7 cellular contexts compared by ENCODE assay signal in the genomic region with DNA sequence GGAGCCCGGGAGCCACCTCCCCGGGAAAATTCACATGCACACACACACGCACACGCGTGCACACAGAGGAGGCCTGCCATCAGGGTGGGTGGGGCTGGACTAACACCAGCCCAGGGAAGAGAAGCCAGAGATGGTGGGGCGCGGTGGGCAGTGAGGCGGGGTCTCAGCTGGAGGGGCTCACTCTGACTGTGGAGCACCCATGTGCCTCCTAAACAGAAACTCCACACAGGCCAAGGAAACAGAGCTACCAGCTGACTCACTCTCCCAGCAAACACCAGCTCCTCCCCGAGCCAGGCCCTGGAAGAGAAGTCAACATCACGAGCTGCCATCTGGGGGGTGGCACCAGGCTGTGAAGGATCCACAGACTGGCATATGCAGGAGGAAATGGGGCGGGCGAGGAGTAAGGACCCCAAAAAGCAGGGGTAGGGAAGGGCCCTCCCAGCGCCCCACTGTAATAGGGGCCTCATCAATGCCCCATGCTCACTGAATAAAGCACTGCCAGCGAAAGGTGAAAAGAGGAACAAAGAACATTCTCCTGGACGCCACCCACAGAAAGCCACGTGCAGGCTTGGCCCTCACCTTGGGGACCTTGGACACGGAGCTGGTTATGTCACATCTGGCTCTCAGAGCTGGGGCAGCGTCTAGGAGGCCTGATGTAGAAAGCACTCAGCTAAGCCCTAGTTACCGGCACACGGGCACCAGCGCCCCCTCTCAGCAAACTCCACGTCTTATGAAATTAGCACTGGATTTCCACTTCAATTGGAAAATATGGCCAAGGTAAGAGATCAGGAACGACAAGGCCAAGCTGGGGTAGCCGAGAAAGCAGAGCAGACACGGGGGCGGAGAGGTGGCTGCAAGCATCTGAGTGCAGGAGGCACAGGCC. TPM values are rescaled to one million over a fixed set of nuclear protein-coding genes. Genes with fewer than 3 reads are reported as not detected.
A peak's percentile ranks its signal among the peaks of the same experiment; 100 is the strongest.
DNase-seq lines count a peak whose midpoint lies in the region; ATAC-seq and TF ChIP-seq lines count a peak whose summit lies in the region.

No MANE protein-coding gene starts in this region.

- TF ChIP-seq CTCF in GM13977 (IDR thresholded peaks at IDR 0.05; ENCODE audit: extremely low read depth, insufficient read depth, missing control alignments) (peak; percentile 58), prostate gland (IDR thresholded peaks at IDR 0.05) (no peak)

- peak; percentile 10 for TF ChIP-seq POLR2A in prostate gland (IDR thresholded peaks at IDR 0.05)

- no peak for ATAC-seq in activated naive CD8-positive, alpha-beta T cell treated with anti-CD3 and anti-CD28 coated beads, Interleukin-2, amount 50 U/mL, for 24 hours
- ATAC-seq in left cardiac atrium (peak in 1 of 2 donors; percentile 55), HG02610 (IDR thresholded peaks at IDR 0.05; ENCODE audit: unreplicated experiment) (no peak)

- H3K9me3 ChIP-seq in prostate gland = no peaks in the 10 kb centered on the region

- no peaks in the 10 kb centered on the region for H3K36me3 ChIP-seq in prostate gland

- peak overlapping the region; percentile 49 to 77 for H3K27ac ChIP-seq in prostate gland

- H3K4me1 Mint-ChIP-seq in activated naive CD8-positive, alpha-beta T cell treated with anti-CD3 and anti-CD28 coated beads, Interleukin-2, amount 50 U/mL, for 24 hours = peaks cover 31% of the 10 kb centered on the region

- peaks cover 24% of the 10 kb centered on the region for H3K4me1 ChIP-seq in prostate gland (replicated peaks)

- H3K4me3 ChIP-seq in prostate gland = no peak overlapping the region

- WGBS in prostate gland = 56% methylated on average over 26 of the region's 26 CpGs

- H3K36me3 Mint-ChIP-seq in activated naive CD8-positive, alpha-beta T cell treated with anti-CD3 and anti-CD28 coated beads, Interleukin-2, amount 50 U/mL, for 24 hours (ENCODE audit: low read depth) = no peaks in the 10 kb centered on the region

- H3K9me3 Mint-ChIP-seq in activated naive CD8-positive, alpha-beta T cell treated with anti-CD3 and anti-CD28 coated beads, Interleukin-2, amount 50 U/mL, for 24 hours = no peaks in the 10 kb centered on the region

- intact Hi-C loops in left cardiac atrium (cut with DNase I) (no loop called here), prostate gland (cut with DNase I) (no loop called here)

- no peaks in the 10 kb centered on the region for H3K27me3 ChIP-seq in prostate gland (replicated peaks; ENCODE audit: insufficient read depth)

- in situ Hi-C loops in GM13977 (cut with MboI; ENCODE audit: low pct_unique_long_range_greater_than_20kb, low sequenced_read_pairs, unreplicated experiment) = no loop called here

- no peak overlapping the region for H3K4me3 Mint-ChIP-seq in activated naive CD8-positive, alpha-beta T cell treated with anti-CD3 and anti-CD28 coated beads, Interleukin-2, amount 50 U/mL, for 24 hours

- no peaks in the 10 kb centered on the region for H3K27me3 Mint-ChIP-seq in activated naive CD8-positive, alpha-beta T cell treated with anti-CD3 and anti-CD28 coated beads, Interleukin-2, amount 50 U/mL, for 24 hours

- peak; percentile 83 for DNase-seq in GM13977 (ENCODE audit: low spot score)
- peak; percentile 47 for DNase-seq in HS-27A (ENCODE audit: low read depth)
- DNase-seq in activated naive CD8-positive, alpha-beta T cell treated with anti-CD3 and anti-CD28 coated beads, Interleukin-2, amount 50 U/mL, for 24 hours = no peak
- peak; percentile 66 for DNase-seq in left cardiac atrium
- peak; percentile 70 for DNase-seq in prostate gland (ENCODE audit: low spot score)
- DNase-seq in stimulated activated CD4-positive, alpha-beta T cell treated with anti-CD3 and anti-CD28 coated beads, Interleukin-2, amount 100 ng/mL, for 48 hours = no peak

- peak overlapping the region; percentile 54 for H3K27ac Mint-ChIP-seq in activated naive CD8-positive, alpha-beta T cell treated with anti-CD3 and anti-CD28 coated beads, Interleukin-2, amount 50 U/mL, for 24 hours

RNA-seq across cellular contexts. Expression of gene INF2, which starts 8.4 kb away (rescaled TPM):
- 10 to 100 TPM; 44.4 to 44.7 TPM for total RNA-seq in left cardiac atrium
- 100 to 1,000 TPM in 1 of 2 donors, 10 to 100 TPM in 1; 50.1 to 210 TPM for total RNA-seq in prostate gland

RNA-seq across cellular contexts. Expression of gene ADSS1, which starts 43.0 kb away (rescaled TPM):
- total RNA-seq in left cardiac atrium (100 to 1,000 TPM in 1 of 2 donors, 10 to 100 TPM in 1; 86.2 to 102 TPM), prostate gland (10 to 100 TPM; 18.3 to 44.4 TPM)

Comparison
In these comparisons a context has a peak if more than half of its experiments do, and no peak if none do; other contexts are left out.
1. DNase-seq: peak in GM13977 (single experiment), HS-27A (single experiment), left cardiac atrium (single experiment) and prostate gland (single experiment); none in activated naive CD8-positive, alpha-beta T cell treated with anti-CD3 and anti-CD28 coated beads, Interleukin-2, amount 50 U/mL, for 24 hours (single experiment) and stimulated activated CD4-positive, alpha-beta T cell treated with anti-CD3 and anti-CD28 coated beads, Interleukin-2, amount 100 ng/mL, for 48 hours (0 of 2).